Comparison of ENCODE assay signal across 27 cellular contexts in genomic region chr6:21893778-21894177, GRCh38.
"Had no signal": no experiment of that assay in that cellular context is flagged by ENCODE, and none has a peak within 500 bp of the region (broad histone marks: within the 10 kb centered on the region; RNA-seq: fewer than 3 reads in every experiment).

No MANE protein-coding gene starts in this region.

- H3K4me1 Mint-ChIP-seq: activated T-helper 17 cell treated with anti-CD3 and anti-CD28 coated beads, Interleukin-2, amount 50 U/mL, for 72 hours; naive thymus-derived CD8-positive, alpha-beta T cell had no signal

- H3K36me3 Mint-ChIP-seq: naive thymus-derived CD8-positive, alpha-beta T cell had no signal

- H3K27ac Mint-ChIP-seq: activated naive CD4-positive, alpha-beta T cell treated with anti-CD3 and anti-CD28 coated beads, Interleukin-2, amount 50 U/mL, for 72 hours; activated T-cell treated with anti-CD3 and anti-CD28 coated beads, Interleukin-2, amount 50 U/mL, for 24 hours; activated T-helper 17 cell treated with anti-CD3 and anti-CD28 coated beads, Interleukin-2, amount 50 U/mL, for 72 hours; naive thymus-derived CD8-positive, alpha-beta T cell had no signal

- DNase-seq: activated CD4-positive, alpha-beta T cell treated with anti-CD3 and anti-CD28 coated beads for 1 hour; activated CD4-positive, alpha-beta T cell treated with anti-CD3 and anti-CD28 coated beads, Interleukin-2, amount 50 U/mL, for 4 hours; activated CD8-positive, alpha-beta memory T cell treated with anti-CD3 and anti-CD28 coated beads for 24 hours; activated CD8-positive, alpha-beta memory T cell treated with anti-CD3 and anti-CD28 coated beads, Interleukin-2, amount 50 U/mL, for 4 hours; activated T-cell treated with anti-CD3 and anti-CD28 coated beads, Interleukin-2, amount 50 U/mL, for 24 hours; aorta; caudate nucleus; dermis blood vessel endothelial cell; effector CD8-positive, alpha-beta T cell; foreskin melanocyte; hippocampal formation; kidney glomerular epithelial cell; left lung; naive thymus-derived CD8-positive, alpha-beta T cell; ovary; stimulated activated CD4-positive, alpha-beta T cell treated with anti-CD3 and anti-CD28 coated beads, Interleukin-4, amount 100 ng/mL, for 1 hour; stimulated activated naive CD4-positive, alpha-beta T cell; testis; trophoblast cell; WERI-Rb-1 had no signal

- H3K9me3 ChIP-seq: left lung, neutrophil, ovary, prostate gland, testis, vagina had no signal

- ATAC-seq: activated naive CD4-positive, alpha-beta T cell treated with anti-CD3 and anti-CD28 coated beads, Interleukin-2, amount 50 U/mL, for 72 hours; activated T-helper 17 cell treated with anti-CD3 and anti-CD28 coated beads, Interleukin-2, amount 50 U/mL, for 72 hours; esophagus mucosa; left lung; naive thymus-derived CD8-positive, alpha-beta T cell had no signal

- H3K27ac ChIP-seq: left lung, neutrophil, ovary, prostate gland, testis, vagina, WERI-Rb-1 had no signal

- H3K27me3 Mint-ChIP-seq: activated T-cell treated with anti-CD3 and anti-CD28 coated beads, Interleukin-2, amount 50 U/mL, for 24 hours; brain had no signal

- H3K36me3 ChIP-seq: left lung, neutrophil, ovary, prostate gland, vagina, WERI-Rb-1 had no signal

- H3K4me3 Mint-ChIP-seq: activated T-cell treated with anti-CD3 and anti-CD28 coated beads, Interleukin-2, amount 50 U/mL, for 24 hours; activated T-helper 17 cell treated with anti-CD3 and anti-CD28 coated beads, Interleukin-2, amount 50 U/mL, for 72 hours; brain; naive thymus-derived CD8-positive, alpha-beta T cell had no signal
